ENCODE assay signal across 1 cellular context in genomic region chr11:66842896-66843775, GRCh38.
TF ChIP-seq lines count a peak whose summit lies in the region.

A gene with protein sequence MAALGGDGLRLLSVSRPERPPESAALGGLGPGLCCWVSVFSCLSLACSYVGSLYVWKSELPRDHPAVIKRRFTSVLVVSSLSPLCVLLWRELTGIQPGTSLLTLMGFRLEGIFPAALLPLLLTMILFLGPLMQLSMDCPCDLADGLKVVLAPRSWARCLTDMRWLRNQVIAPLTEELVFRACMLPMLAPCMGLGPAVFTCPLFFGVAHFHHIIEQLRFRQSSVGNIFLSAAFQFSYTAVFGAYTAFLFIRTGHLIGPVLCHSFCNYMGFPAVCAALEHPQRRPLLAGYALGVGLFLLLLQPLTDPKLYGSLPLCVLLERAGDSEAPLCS (plus strand): TSS chr11:66843441. CDS start chr11:66843456, 15 bp downstream.

TF ChIP-seq in HepG2, 621 proteins besides CTCF, POLR2A, EP300 and RAD21 (continued from another document and continues in another):
- TF ChIP-seq ZBTB40 (IDR thresholded peaks at IDR 0.05) = no peak
- TF ChIP-seq ZBTB40 (CRISPR knock-in tag; IDR thresholded peaks at IDR 0.05) = peak; percentile 85
- no peak for TF ChIP-seq ZNF597 (CRISPR knock-in tag; IDR thresholded peaks at IDR 0.05)
- no peak for TF ChIP-seq ZNF292 (CRISPR knock-in tag; IDR thresholded peaks at IDR 0.05; ENCODE audit: borderline replicate concordance, low read depth)
- no peak for TF ChIP-seq HOMEZ (CRISPR knock-in tag; IDR thresholded peaks at IDR 0.05; ENCODE audit: low read depth)
- TF ChIP-seq ARNTL (CRISPR knock-in tag; IDR thresholded peaks at IDR 0.05) = no peak
- 0 out of 2 replicates have a peak, but pooled peaks have one; percentile 33 for TF ChIP-seq FOSL1 (CRISPR knock-in tag; IDR thresholded peaks at IDR 0.05; ENCODE audit: borderline replicate concordance)
- TF ChIP-seq, protein P1, sequence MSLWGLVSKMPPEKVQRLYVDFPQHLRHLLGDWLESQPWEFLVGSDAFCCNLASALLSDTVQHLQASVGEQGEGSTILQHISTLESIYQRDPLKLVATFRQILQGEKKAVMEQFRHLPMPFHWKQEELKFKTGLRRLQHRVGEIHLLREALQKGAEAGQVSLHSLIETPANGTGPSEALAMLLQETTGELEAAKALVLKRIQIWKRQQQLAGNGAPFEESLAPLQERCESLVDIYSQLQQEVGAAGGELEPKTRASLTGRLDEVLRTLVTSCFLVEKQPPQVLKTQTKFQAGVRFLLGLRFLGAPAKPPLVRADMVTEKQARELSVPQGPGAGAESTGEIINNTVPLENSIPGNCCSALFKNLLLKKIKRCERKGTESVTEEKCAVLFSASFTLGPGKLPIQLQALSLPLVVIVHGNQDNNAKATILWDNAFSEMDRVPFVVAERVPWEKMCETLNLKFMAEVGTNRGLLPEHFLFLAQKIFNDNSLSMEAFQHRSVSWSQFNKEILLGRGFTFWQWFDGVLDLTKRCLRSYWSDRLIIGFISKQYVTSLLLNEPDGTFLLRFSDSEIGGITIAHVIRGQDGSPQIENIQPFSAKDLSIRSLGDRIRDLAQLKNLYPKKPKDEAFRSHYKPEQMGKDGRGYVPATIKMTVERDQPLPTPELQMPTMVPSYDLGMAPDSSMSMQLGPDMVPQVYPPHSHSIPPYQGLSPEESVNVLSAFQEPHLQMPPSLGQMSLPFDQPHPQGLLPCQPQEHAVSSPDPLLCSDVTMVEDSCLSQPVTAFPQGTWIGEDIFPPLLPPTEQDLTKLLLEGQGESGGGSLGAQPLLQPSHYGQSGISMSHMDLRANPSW (CRISPR knock-in tag; IDR thresholded peaks at IDR 0.05; ENCODE audit: borderline replicate concordance) = no peak
- TF ChIP-seq BCLAF1 (IDR thresholded peaks at IDR 0.05) = no peak
- no peak for TF ChIP-seq ZNF747 (CRISPR knock-in tag; IDR thresholded peaks at IDR 0.05; ENCODE audit: borderline replicate concordance)
- TF ChIP-seq ZNF841 (CRISPR knock-in tag; IDR thresholded peaks at IDR 0.05; ENCODE audit: borderline replicate concordance) = 0 out of 2 replicates have a peak, but pooled peaks have one; percentile 23
- peak; percentile 58; the same call in 1 of the 2 replicates for TF ChIP-seq ZSCAN9 (CRISPR knock-in tag; IDR thresholded peaks at IDR 0.05; ENCODE audit: borderline replicate concordance)
- TF ChIP-seq, protein P2, sequence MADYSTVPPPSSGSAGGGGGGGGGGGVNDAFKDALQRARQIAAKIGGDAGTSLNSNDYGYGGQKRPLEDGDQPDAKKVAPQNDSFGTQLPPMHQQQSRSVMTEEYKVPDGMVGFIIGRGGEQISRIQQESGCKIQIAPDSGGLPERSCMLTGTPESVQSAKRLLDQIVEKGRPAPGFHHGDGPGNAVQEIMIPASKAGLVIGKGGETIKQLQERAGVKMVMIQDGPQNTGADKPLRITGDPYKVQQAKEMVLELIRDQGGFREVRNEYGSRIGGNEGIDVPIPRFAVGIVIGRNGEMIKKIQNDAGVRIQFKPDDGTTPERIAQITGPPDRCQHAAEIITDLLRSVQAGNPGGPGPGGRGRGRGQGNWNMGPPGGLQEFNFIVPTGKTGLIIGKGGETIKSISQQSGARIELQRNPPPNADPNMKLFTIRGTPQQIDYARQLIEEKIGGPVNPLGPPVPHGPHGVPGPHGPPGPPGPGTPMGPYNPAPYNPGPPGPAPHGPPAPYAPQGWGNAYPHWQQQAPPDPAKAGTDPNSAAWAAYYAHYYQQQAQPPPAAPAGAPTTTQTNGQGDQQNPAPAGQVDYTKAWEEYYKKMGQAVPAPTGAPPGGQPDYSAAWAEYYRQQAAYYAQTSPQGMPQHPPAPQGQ (CRISPR knock-in tag; IDR thresholded peaks at IDR 0.05; ENCODE audit: borderline replicate concordance) = no peak
- peak; percentile 56; the same call in 1 of the 2 replicates for TF ChIP-seq TARDBP (CRISPR knock-in tag; IDR thresholded peaks at IDR 0.05)
- no peak for TF ChIP-seq E2F5 (CRISPR knock-in tag; conservative IDR thresholded peaks at IDR 0.05)
- TF ChIP-seq ZBTB37 (CRISPR knock-in tag; IDR thresholded peaks at IDR 0.05) = no peak
- no peak for TF ChIP-seq PHF5A (CRISPR knock-in tag; IDR thresholded peaks at IDR 0.05; ENCODE audit: low read depth, unreplicated experiment)
- TF ChIP-seq ZNF143 (CRISPR knock-in tag; IDR thresholded peaks at IDR 0.05) = no peak
- no peak for TF ChIP-seq ZSCAN22 (CRISPR knock-in tag; IDR thresholded peaks at IDR 0.05)
- TF ChIP-seq ZNF367 (CRISPR knock-in tag; IDR thresholded peaks at IDR 0.05; ENCODE audit: borderline replicate concordance) = no peak
- TF ChIP-seq NFE2L1 (CRISPR knock-in tag; IDR thresholded peaks at IDR 0.05; ENCODE audit: borderline replicate concordance) = 0 out of 2 replicates have a peak, but pooled peaks have one; percentile 50
